ENCODE assay signal across 25 cellular contexts in genomic region chr1:198691063-198691462, GRCh38. TPM values are rescaled to one million over a fixed set of nuclear protein-coding genes. Genes with fewer than 3 reads are reported as not detected.
DNase-seq lines count a peak whose midpoint lies in the region; ATAC-seq and TF ChIP-seq lines count a peak whose summit lies in the region.
"Had no signal": no experiment of that assay in that cellular context is flagged by ENCODE, and none has a peak within 500 bp of the region (broad histone marks: within the 10 kb centered on the region; RNA-seq: fewer than 3 reads in every experiment).

No MANE protein-coding gene starts in this region.

- peaks cover 0 to 3% (median 0%) of the 10 kb centered on the region in 4 donors for H3K4me1 ChIP-seq in tibial nerve
- H3K4me1 ChIP-seq: foreskin keratinocyte, transverse colon had no signal

- no peak for DNase-seq in activated naive CD4-positive, alpha-beta T cell treated with Interleukin-2 at 50 U/mL for 16 hours
- DNase-seq in WTC11 (ENCODE audit: low spot score) (no peak), MV-4-11 (lab: John Stamatoyannopoulos, UW) (no peak), tibial nerve (ENCODE audit: low spot score in 2 of 2) (no peak), RPMI8226 (no peak)
- no peak for DNase-seq in effector memory CD8-positive, alpha-beta T cell
- no peak for DNase-seq in stimulated activated naive CD8-positive, alpha-beta T cell treated with anti-CD3 and anti-CD28 coated beads, Interleukin-15, amount 100 ng/mL, for 72 hours
- DNase-seq: activated gamma-delta T cell treated with Interleukin-2 at 50 U/mL for 16 hours; effector CD4-positive, alpha-beta T cell; erythroblast; foreskin keratinocyte; hypothalamus; islet precursor cell; MM.1S; mucosa of descending colon; NCI-H1436 treated with DMSO at 0.1 percent for 48 hours; NCI-H2171; NCI-H526; stomach; transverse colon; WERI-Rb-1 had no signal

- no peaks in the 10 kb centered on the region for H3K27me3 ChIP-seq in tibial nerve
- H3K27me3 ChIP-seq: foreskin keratinocyte, stomach, transverse colon had no signal

- no peak overlapping the region for H3K4me3 ChIP-seq in tibial nerve
- H3K4me3 ChIP-seq: K562, mucosa of descending colon, skin epidermis, stomach, transverse colon had no signal

- H3K27ac ChIP-seq in tibial nerve: no peak overlapping the region
- H3K27ac ChIP-seq: foreskin keratinocyte, skin epidermis, stomach, transverse colon, WERI-Rb-1 had no signal

- POLR2A ChIA-PET in WTC11 (lab: Charles Lee): no interaction called here

- peak overlapping the region; percentile 79 for H3K4me3 Mint-ChIP-seq in activated naive CD4-positive, alpha-beta T cell treated with anti-CD3 and anti-CD28 coated beads, Interleukin-2, amount 50 U/mL, for 24 hours
- no peak overlapping the region for H3K4me3 Mint-ChIP-seq in WTC11
- H3K4me3 Mint-ChIP-seq in effector memory CD8-positive, alpha-beta T cell: peak overlapping the region; percentile 37 to 65
- H3K4me3 Mint-ChIP-seq in stimulated activated naive CD8-positive, alpha-beta T cell treated with anti-CD3 and anti-CD28 coated beads, Interleukin-15, amount 100 ng/mL, for 72 hours: peak overlapping the region; percentile 60 to 61

- no peaks in the 10 kb centered on the region for H3K27me3 Mint-ChIP-seq in activated naive CD4-positive, alpha-beta T cell treated with anti-CD3 and anti-CD28 coated beads, Interleukin-2, amount 50 U/mL, for 24 hours
- H3K27me3 Mint-ChIP-seq in WTC11 (ENCODE audit: low read depth): no peaks in the 10 kb centered on the region
- no peaks in the 10 kb centered on the region for H3K27me3 Mint-ChIP-seq in effector memory CD8-positive, alpha-beta T cell
- no peaks in the 10 kb centered on the region for H3K27me3 Mint-ChIP-seq in stimulated activated naive CD8-positive, alpha-beta T cell treated with anti-CD3 and anti-CD28 coated beads, Interleukin-15, amount 100 ng/mL, for 72 hours

- no peak for TF ChIP-seq EP300 in tibial nerve (IDR thresholded peaks at IDR 0.05)

- H3K36me3 ChIP-seq in tibial nerve: no peaks in the 10 kb centered on the region
- H3K36me3 ChIP-seq: stomach, transverse colon, WERI-Rb-1 had no signal

- 85 to 95% methylated on average over 1 of the region's 1 CpG for WGBS in tibial nerve, 2 donors

- ATAC-seq in WTC11: no peak
- no peak for ATAC-seq in effector memory CD8-positive, alpha-beta T cell (replicated peaks)
- peak; percentile 55 for ATAC-seq in stimulated activated naive CD8-positive, alpha-beta T cell treated with anti-CD3 and anti-CD28 coated beads, Interleukin-15, amount 100 ng/mL, for 72 hours
- ATAC-seq: foreskin keratinocyte, K562, mucosa of descending colon had no signal

- TF ChIP-seq POLR2A in tibial nerve (IDR thresholded peaks at IDR 0.05): no peak

- H3K9me3 ChIP-seq in tibial nerve: no peaks in the 10 kb centered on the region
- H3K9me3 ChIP-seq: mucosa of descending colon, stomach, transverse colon had no signal

- TF ChIP-seq CTCF in WTC11 (IDR thresholded peaks at IDR 0.05) (no peak), tibial nerve (IDR thresholded peaks at IDR 0.05) (no peak)

- CTCF ChIA-PET in WTC11 (lab: Charles Lee): interaction anchor here (0.9 kb wide), 1 partner anchor 8 kb away, joined by 3 read pairs; no protein-coding TSS in a partner anchor

- no peaks in the 10 kb centered on the region for H3K9me3 Mint-ChIP-seq in activated naive CD4-positive, alpha-beta T cell treated with anti-CD3 and anti-CD28 coated beads, Interleukin-2, amount 50 U/mL, for 24 hours
- H3K9me3 Mint-ChIP-seq in WTC11: no peaks in the 10 kb centered on the region
- H3K9me3 Mint-ChIP-seq in effector memory CD8-positive, alpha-beta T cell: no peaks in the 10 kb centered on the region
- no peaks in the 10 kb centered on the region for H3K9me3 Mint-ChIP-seq in stimulated activated naive CD8-positive, alpha-beta T cell treated with anti-CD3 and anti-CD28 coated beads, Interleukin-15, amount 100 ng/mL, for 72 hours

- peaks cover 17% of the 10 kb centered on the region for H3K36me3 Mint-ChIP-seq in activated naive CD4-positive, alpha-beta T cell treated with anti-CD3 and anti-CD28 coated beads, Interleukin-2, amount 50 U/mL, for 24 hours
- H3K36me3 Mint-ChIP-seq in WTC11: no peaks in the 10 kb centered on the region
- H3K36me3 Mint-ChIP-seq in effector memory CD8-positive, alpha-beta T cell (ENCODE audit: insufficient read depth): peaks cover 67% of the 10 kb centered on the region

- H3K27ac Mint-ChIP-seq in activated naive CD4-positive, alpha-beta T cell treated with anti-CD3 and anti-CD28 coated beads, Interleukin-2, amount 50 U/mL, for 24 hours: peak overlapping the region; percentile 96
- H3K27ac Mint-ChIP-seq in WTC11: 0 out of 2 replicates have a peak overlapping the region, but pooled peaks have one; percentile 3
- H3K27ac Mint-ChIP-seq in effector memory CD8-positive, alpha-beta T cell: peak overlapping the region; percentile 90 to 100
- H3K27ac Mint-ChIP-seq in stimulated activated naive CD8-positive, alpha-beta T cell treated with anti-CD3 and anti-CD28 coated beads, Interleukin-15, amount 100 ng/mL, for 72 hours: peak overlapping the region; percentile 63 to 64

- H3K4me1 Mint-ChIP-seq in activated naive CD4-positive, alpha-beta T cell treated with anti-CD3 and anti-CD28 coated beads, Interleukin-2, amount 50 U/mL, for 24 hours: peaks cover 89% of the 10 kb centered on the region
- peaks cover 32% of the 10 kb centered on the region for H3K4me1 Mint-ChIP-seq in WTC11
- H3K4me1 Mint-ChIP-seq in effector memory CD8-positive, alpha-beta T cell (ENCODE audit: low read depth in 2 of 2): peaks cover 46 to 68% of the 10 kb centered on the region in 2 donors
- H3K4me1 Mint-ChIP-seq in stimulated activated naive CD8-positive, alpha-beta T cell treated with anti-CD3 and anti-CD28 coated beads, Interleukin-15, amount 100 ng/mL, for 72 hours: peaks cover 82% of the 10 kb centered on the region

TF ChIP-seq in WTC11, 78 proteins besides CTCF, POLR2A, EP300 and RAD21 (continues in another document):
- no peak for TF ChIP-seq ZNF423 (CRISPR knock-in tag; IDR thresholded peaks at IDR 0.05)
- TF ChIP-seq IRF2 (CRISPR knock-in tag; IDR thresholded peaks at IDR 0.05; ENCODE audit: borderline replicate concordance, low read depth): no peak
- no peak for TF ChIP-seq CBFB (CRISPR knock-in tag; IDR thresholded peaks at IDR 0.05; ENCODE audit: low read depth)
- no peak for TF ChIP-seq FOXJ3 (CRISPR knock-in tag; IDR thresholded peaks at IDR 0.05; ENCODE audit: borderline replicate concordance)
- TF ChIP-seq ZNF317 (CRISPR knock-in tag; IDR thresholded peaks at IDR 0.05; ENCODE audit: borderline replicate concordance, low read depth): no peak
- TF ChIP-seq, protein P1, sequence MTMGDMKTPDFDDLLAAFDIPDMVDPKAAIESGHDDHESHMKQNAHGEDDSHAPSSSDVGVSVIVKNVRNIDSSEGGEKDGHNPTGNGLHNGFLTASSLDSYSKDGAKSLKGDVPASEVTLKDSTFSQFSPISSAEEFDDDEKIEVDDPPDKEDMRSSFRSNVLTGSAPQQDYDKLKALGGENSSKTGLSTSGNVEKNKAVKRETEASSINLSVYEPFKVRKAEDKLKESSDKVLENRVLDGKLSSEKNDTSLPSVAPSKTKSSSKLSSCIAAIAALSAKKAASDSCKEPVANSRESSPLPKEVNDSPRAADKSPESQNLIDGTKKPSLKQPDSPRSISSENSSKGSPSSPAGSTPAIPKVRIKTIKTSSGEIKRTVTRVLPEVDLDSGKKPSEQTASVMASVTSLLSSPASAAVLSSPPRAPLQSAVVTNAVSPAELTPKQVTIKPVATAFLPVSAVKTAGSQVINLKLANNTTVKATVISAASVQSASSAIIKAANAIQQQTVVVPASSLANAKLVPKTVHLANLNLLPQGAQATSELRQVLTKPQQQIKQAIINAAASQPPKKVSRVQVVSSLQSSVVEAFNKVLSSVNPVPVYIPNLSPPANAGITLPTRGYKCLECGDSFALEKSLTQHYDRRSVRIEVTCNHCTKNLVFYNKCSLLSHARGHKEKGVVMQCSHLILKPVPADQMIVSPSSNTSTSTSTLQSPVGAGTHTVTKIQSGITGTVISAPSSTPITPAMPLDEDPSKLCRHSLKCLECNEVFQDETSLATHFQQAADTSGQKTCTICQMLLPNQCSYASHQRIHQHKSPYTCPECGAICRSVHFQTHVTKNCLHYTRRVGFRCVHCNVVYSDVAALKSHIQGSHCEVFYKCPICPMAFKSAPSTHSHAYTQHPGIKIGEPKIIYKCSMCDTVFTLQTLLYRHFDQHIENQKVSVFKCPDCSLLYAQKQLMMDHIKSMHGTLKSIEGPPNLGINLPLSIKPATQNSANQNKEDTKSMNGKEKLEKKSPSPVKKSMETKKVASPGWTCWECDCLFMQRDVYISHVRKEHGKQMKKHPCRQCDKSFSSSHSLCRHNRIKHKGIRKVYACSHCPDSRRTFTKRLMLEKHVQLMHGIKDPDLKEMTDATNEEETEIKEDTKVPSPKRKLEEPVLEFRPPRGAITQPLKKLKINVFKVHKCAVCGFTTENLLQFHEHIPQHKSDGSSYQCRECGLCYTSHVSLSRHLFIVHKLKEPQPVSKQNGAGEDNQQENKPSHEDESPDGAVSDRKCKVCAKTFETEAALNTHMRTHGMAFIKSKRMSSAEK (CRISPR knock-in tag; IDR thresholded peaks at IDR 0.05; ENCODE audit: borderline replicate concordance): no peak
- no peak for TF ChIP-seq ZBTB21 (CRISPR knock-in tag; IDR thresholded peaks at IDR 0.05; ENCODE audit: borderline replicate concordance)
- TF ChIP-seq MYBL2 (CRISPR knock-in tag; IDR thresholded peaks at IDR 0.05): no peak
- no peak for TF ChIP-seq ZNF425 (CRISPR knock-in tag; conservative IDR thresholded peaks at IDR 0.05)
- no peak for TF ChIP-seq CREM (CRISPR knock-in tag; IDR thresholded peaks at IDR 0.05)
- no peak for TF ChIP-seq ZNF232 (CRISPR knock-in tag; IDR thresholded peaks at IDR 0.05)

RNA-seq across cellular contexts. Expression of gene PTPRC, which starts 52.2 kb away (rescaled TPM):
- total RNA-seq in WTC11 (2021): 0.71 to 1.4 TPM (median 1.2 TPM) in 3 replicates
- 10 to 100 TPM; 10.3 to 16.5 (median 13.6) TPM for total RNA-seq in tibial nerve
- total RNA-seq: chondrocyte, foreskin keratinocyte had no signal

Comparison
In these comparisons a context has a peak if more than half of its experiments do, and no peak if none do; other contexts are left out.
1. H3K27ac Mint-ChIP-seq: peak in every context shown above with its lines; median percentile 96 in activated naive CD4-positive, alpha-beta T cell treated with anti-CD3 and anti-CD28 coated beads, Interleukin-2, amount 50 U/mL, for 24 hours; 95 in effector memory CD8-positive, alpha-beta T cell; 64 in stimulated activated naive CD8-positive, alpha-beta T cell treated with anti-CD3 and anti-CD28 coated beads, Interleukin-15, amount 100 ng/mL, for 72 hours; 3 in WTC11.